Comparison of ENCODE assay signal across 17 cellular contexts in genomic region chr22:42711895-42712837, GRCh38. TPM values are rescaled to one million over a fixed set of nuclear protein-coding genes. Genes with fewer than 3 reads are reported as not detected.
DNase-seq lines count a peak whose midpoint lies in the region; ATAC-seq, FAIRE-seq and TF ChIP-seq lines count a peak whose summit lies in the region.
"Had no signal": no experiment of that assay in that cellular context is flagged by ENCODE, and none has a peak within 500 bp of the region (broad histone marks: within the 10 kb centered on the region; RNA-seq: fewer than 3 reads in every experiment).

No MANE protein-coding gene starts in this region.

- no peak overlapping the region for H2BK120ac ChIP-seq in mesenchymal stem cell (ENCODE audit: low read depth, low read length)

- H3K27ac ChIP-seq in mesenchymal stem cell (ENCODE audit: low read length, poor library complexity, severe bottlenecking) = no peak overlapping the region
- H3K27ac ChIP-seq: 22Rv1 had no signal

- peaks cover 13 to 44% of the 10 kb centered on the region in 2 experiments for H3K36me3 ChIP-seq in mesenchymal stem cell (ENCODE audit: control insufficient read depth in 1 of 2, insufficient read depth in 2 of 2, low read depth in 1 of 2, low read length in 2 of 2)

- no peak overlapping the region for H3K23ac ChIP-seq in mesenchymal stem cell (ENCODE audit: low read length in 2 of 2)

- H3K4ac ChIP-seq in mesenchymal stem cell (ENCODE audit: low read depth in 1 of 2, low read length in 2 of 2) = no peak overlapping the region

- H4K91ac ChIP-seq in mesenchymal stem cell (ENCODE audit: low read length) = no peak overlapping the region

- no peak overlapping the region for H2BK15ac ChIP-seq in mesenchymal stem cell (ENCODE audit: low read depth, poor library complexity, severe bottlenecking)

- peaks cover 33% of the 10 kb centered on the region for H3K79me1 ChIP-seq in mesenchymal stem cell (replicated peaks; ENCODE audit: low read length, poor library complexity, severe bottlenecking)

- H3K14ac ChIP-seq in mesenchymal stem cell (ENCODE audit: low read length in 2 of 2) = no peak overlapping the region

- no peak overlapping the region for H2BK5ac ChIP-seq in mesenchymal stem cell (ENCODE audit: low read depth, low read length, poor library complexity, severe bottlenecking)

- intact Hi-C loops in Right ventricle myocardium inferior (cut with DNase I) = no loop called here
- intact Hi-C loops in cardiac septum (cut with DNase I) = no loop called here

- peaks cover 15% of the 10 kb centered on the region for H3K9me3 ChIP-seq in mesenchymal stem cell (ENCODE audit: control insufficient read depth, low read length)

- H3K4me1 ChIP-seq in mesenchymal stem cell (ENCODE audit: control insufficient read depth, insufficient read depth, low read depth, low read length) = peaks cover 19% of the 10 kb centered on the region

- no peak for TF ChIP-seq POLR2A in H54 (IDR thresholded peaks at IDR 0.05; ENCODE audit: low read depth, low read length)

- H4K8ac ChIP-seq in mesenchymal stem cell (ENCODE audit: low read length) = no peak overlapping the region

- 95% methylated on average over 18 of the region's 19 CpGs for WGBS in mesenchymal stem cell

- H3K18ac ChIP-seq in mesenchymal stem cell (ENCODE audit: low read depth in 1 of 2, low read length in 2 of 2) = no peak overlapping the region

- DNase-seq in Right ventricle myocardium inferior (ENCODE audit: missing footprints) (no peak), cardiac septum (ENCODE audit: low spot score) (no peak), glomerular visceral epithelial cell (ENCODE audit: extremely low spot score) (peak; percentile 48), mesenchymal stem cell (no peak), H54 (ENCODE audit: insufficient read length, low spot score) (no peak), A172 (ENCODE audit: low spot score) (no peak), NCI-H187 (lab: John Stamatoyannopoulos, UW) (no peak)
- DNase-seq: amniotic stem cell; CD4-positive, alpha-beta T cell; mammary epithelial cell; NCI-H146; NCI-H446; stimulated activated CD4-positive, alpha-beta T cell treated with anti-CD3 and anti-CD28 coated beads, Interleukin-2, amount 100 ng/mL, for 48 hours had no signal

- ATAC-seq in Right ventricle myocardium inferior (peak; percentile 70), GM21367 (IDR thresholded peaks at IDR 0.05; ENCODE audit: unreplicated experiment) (no peak)
- ATAC-seq: activated T-helper 17 cell treated with anti-CD3 and anti-CD28 coated beads, Interleukin-2, amount 50 U/mL, for 72 hours; natural killer cell treated with Interleukin-12 subunit alpha and Interleukin-12 subunit beta and Interleukin-15 and Interleukin-18, amount 100 ng/mL, for 72 hours had no signal

- H3K9ac ChIP-seq in mesenchymal stem cell (ENCODE audit: low read length) = peak overlapping the region; percentile 54

- no peak overlapping the region for H2AK5ac ChIP-seq in mesenchymal stem cell (ENCODE audit: low read length, severe bottlenecking)

- no peak overlapping the region for H2AFZ ChIP-seq in mesenchymal stem cell (ENCODE audit: low read depth, low read length)

- no peak for FAIRE-seq in H54 (lab: Jason Lieb, UNC)

- H3K4me2 ChIP-seq in mesenchymal stem cell (ENCODE audit: low read length, poor library complexity, severe bottlenecking) = no peak overlapping the region

- no peaks in the 10 kb centered on the region for H3K27me3 ChIP-seq in mesenchymal stem cell (ENCODE audit: control insufficient read depth in 1 of 2, insufficient read depth in 1 of 2, low read length in 2 of 2)

- no peak overlapping the region for H2BK12ac ChIP-seq in mesenchymal stem cell (ENCODE audit: low read length in 2 of 2)

- H3K4me3 ChIP-seq in mesenchymal stem cell (ENCODE audit: insufficient read depth in 1 of 2, low read depth in 1 of 2, low read length in 2 of 2) = no peak overlapping the region

RNA-seq across cellular contexts. Expression of gene A4GALT, which starts 8.5 kb away (rescaled TPM):
- total RNA-seq in Right ventricle myocardium inferior (81.2 TPM), cardiac septum (97.7 TPM)
- polyA plus RNA-seq in mesenchymal stem cell (2013, experiment 1 of 2) = 10.1 TPM
- polyA plus RNA-seq in mesenchymal stem cell (2013, experiment 2 of 2) = 9.6 TPM
- total RNA-seq in A172 (2014; rRNA removed; shearing (Covaris generic)) = 1.8 and 3.4 TPM in 2 replicates
- total RNA-seq: CD4-positive, alpha-beta T cell had no signal

Comparison
In these comparisons a context has a peak if more than half of its experiments do, and no peak if none do; other contexts are left out.
1. RNA of gene A4GALT, which starts 8.5 kb away (total RNA-seq): 97.7 TPM in cardiac septum (single experiment) and 81.2 TPM in Right ventricle myocardium inferior (single experiment); 1.8 to 3.4 TPM in A172; every median in the first group is over 10 times any median in the second.